Comparison of ENCODE assay signal across 20 cellular contexts in genomic region chr15:61084502-61084901, GRCh38.
"Had no signal": no experiment of that assay in that cellular context is flagged by ENCODE, and none has a peak within 500 bp of the region (broad histone marks: within the 10 kb centered on the region; RNA-seq: fewer than 3 reads in every experiment).

No MANE protein-coding gene starts in this region.

- H3K4me3 Mint-ChIP-seq: activated naive CD8-positive, alpha-beta T cell treated with anti-CD3 and anti-CD28 coated beads, Interleukin-2, amount 50 U/mL, for 24 hours; activated T-helper 17 cell treated with anti-CD3 and anti-CD28 coated beads, Interleukin-2, amount 50 U/mL, for 72 hours; naive B cell; T-helper 17 cell had no signal

- H3K4me1 ChIP-seq: breast epithelium, parathyroid adenoma had no signal

- H3K4me3 ChIP-seq: breast epithelium, gastrocnemius medialis, heart right ventricle, lung, tibial nerve had no signal

- H3K27ac Mint-ChIP-seq: activated naive CD8-positive, alpha-beta T cell treated with anti-CD3 and anti-CD28 coated beads, Interleukin-2, amount 50 U/mL, for 24 hours; activated T-helper 17 cell treated with anti-CD3 and anti-CD28 coated beads, Interleukin-2, amount 50 U/mL, for 72 hours; T-helper 17 cell had no signal

- H3K36me3 Mint-ChIP-seq: naive B cell had no signal

- H3K27me3 Mint-ChIP-seq: activated naive CD8-positive, alpha-beta T cell treated with anti-CD3 and anti-CD28 coated beads, Interleukin-2, amount 50 U/mL, for 24 hours; naive B cell had no signal

- H3K27ac ChIP-seq: epithelial cell of prostate, neutrophil, parathyroid adenoma had no signal

- H3K9me3 Mint-ChIP-seq: activated naive CD8-positive, alpha-beta T cell treated with anti-CD3 and anti-CD28 coated beads, Interleukin-2, amount 50 U/mL, for 24 hours; activated T-helper 17 cell treated with anti-CD3 and anti-CD28 coated beads, Interleukin-2, amount 50 U/mL, for 72 hours; naive B cell had no signal

- ATAC-seq: activated naive CD8-positive, alpha-beta T cell treated with anti-CD3 and anti-CD28 coated beads, Interleukin-2, amount 50 U/mL, for 24 hours; activated T-helper 17 cell treated with anti-CD3 and anti-CD28 coated beads, Interleukin-2, amount 50 U/mL, for 72 hours; gastrocnemius medialis; T-helper 17 cell had no signal

- H3K9me3 ChIP-seq: breast epithelium, gastrocnemius medialis, heart right ventricle, neutrophil, tibial nerve had no signal

- H3K27me3 ChIP-seq: breast epithelium, gastrocnemius medialis, heart right ventricle, neutrophil, tibial nerve had no signal

- H3K4me1 Mint-ChIP-seq: activated naive CD8-positive, alpha-beta T cell treated with anti-CD3 and anti-CD28 coated beads, Interleukin-2, amount 50 U/mL, for 24 hours; activated T-helper 17 cell treated with anti-CD3 and anti-CD28 coated beads, Interleukin-2, amount 50 U/mL, for 72 hours had no signal

- DNase-seq: activated CD4-positive, alpha-beta T cell treated with anti-CD3 and anti-CD28 coated beads, Interleukin-2, amount 50 U/mL, for 1 hour; activated CD4-positive, CD25-positive, alpha-beta regulatory T cell; activated naive CD4-positive, alpha-beta T cell treated with Interleukin-2 at 50 U/mL for 16 hours; activated naive CD8-positive, alpha-beta T cell treated with anti-CD3 and anti-CD28 coated beads, Interleukin-2, amount 50 U/mL, for 24 hours; aorta; gastrocnemius medialis; midbrain; naive B cell; stimulated activated CD4-positive, alpha-beta T cell treated with anti-CD3 and anti-CD28 coated beads, Interleukin-15, amount 100 ng/mL, for 24 hours; stimulated activated CD4-positive, alpha-beta T cell treated with anti-CD3 and anti-CD28 coated beads, Interleukin-4, amount 100 ng/mL, for 1 hour; stimulated activated naive CD4-positive, alpha-beta T cell; T-helper 17 cell had no signal

- H3K36me3 ChIP-seq: breast epithelium, gastrocnemius medialis, heart right ventricle, neutrophil, tibial nerve had no signal
